ENCODE assay signal across 8 cellular contexts in genomic region chr7:50661345-50662058, GRCh38.
DNase-seq lines count a peak whose midpoint lies in the region; ATAC-seq and TF ChIP-seq lines count a peak whose summit lies in the region.

No MANE protein-coding gene starts in this region.

- peak overlapping the region; percentile 71 for H3K27ac ChIP-seq in MM.1S (ENCODE audit: low read length)
- no peak overlapping the region for H3K27ac ChIP-seq in osteoblast (ENCODE audit: low read depth, low read length)

- H3K9me3 ChIP-seq in MM.1S (replicated peaks; ENCODE audit: insufficient read depth, low read length) (no peaks in the 10 kb centered on the region), osteoblast (ENCODE audit: low read depth, low read length) (no peaks in the 10 kb centered on the region)

- H3K36me3 ChIP-seq in MM.1S (replicated peaks; ENCODE audit: insufficient read depth, low read length) (no peaks in the 10 kb centered on the region), H7 (replicated peaks; ENCODE audit: control insufficient read depth, insufficient read depth, low read length) (peaks cover 1% of the 10 kb centered on the region), osteoblast (ENCODE audit: insufficient read depth, low read length) (peaks cover 10% of the 10 kb centered on the region)

- H3F3A ChIP-seq in MM.1S (ENCODE audit: insufficient read depth, low read length) = peaks cover 37% of the 10 kb centered on the region

- no peak overlapping the region for H3K4me3 Mint-ChIP-seq in type B pancreatic cell

- H4K20me1 ChIP-seq in MM.1S (ENCODE audit: insufficient read depth, low read length) (no peaks in the 10 kb centered on the region), osteoblast (ENCODE audit: insufficient read depth, low read length) (peaks cover 56% of the 10 kb centered on the region)

- H3K36me3 Mint-ChIP-seq in type B pancreatic cell = no peaks in the 10 kb centered on the region

- TF ChIP-seq CTCF in MM.1S (IDR thresholded peaks at IDR 0.05; ENCODE audit: low read length) (no peak), osteoblast (IDR thresholded peaks at IDR 0.05; ENCODE audit: extremely low read depth, low read depth, low read length) (no peak), type B pancreatic cell (conservative IDR thresholded peaks at IDR 0.05) (no peak)

- H3K4me1 Mint-ChIP-seq in type B pancreatic cell (ENCODE audit: unreplicated experiment) = peaks cover 4% of the 10 kb centered on the region

- H3K4me3 ChIP-seq in MM.1S (ENCODE audit: low read length) (peak overlapping the region; percentile 17; the same call in 1 of the 2 replicates), H7 (ENCODE audit: insufficient read depth, low read depth, low read length) (no peak overlapping the region), osteoblast (ENCODE audit: insufficient read depth, low read length) (no peak overlapping the region)

- no peaks in the 10 kb centered on the region for H3K9me2 ChIP-seq in MM.1S (replicated peaks; ENCODE audit: insufficient read depth, low read length)

- H2AFZ ChIP-seq in MM.1S (ENCODE audit: low read length) (peak overlapping the region; percentile 58), osteoblast (ENCODE audit: low read length) (no peak overlapping the region)

- H3K27me3 ChIP-seq in MM.1S (replicated peaks; ENCODE audit: insufficient read depth, low read length) (no peaks in the 10 kb centered on the region), H7 (ENCODE audit: control insufficient read depth, insufficient read depth, low read length) (no peaks in the 10 kb centered on the region), osteoblast (ENCODE audit: insufficient read depth, low read length) (no peaks in the 10 kb centered on the region)

- H3K9ac ChIP-seq in MM.1S (ENCODE audit: low read length) = peak overlapping the region; percentile 12; the same call in 1 of the 2 replicates

- no peak overlapping the region for H3K27ac Mint-ChIP-seq in type B pancreatic cell

- H3K4me1 ChIP-seq in MM.1S (ENCODE audit: low read length) (peaks cover 74% of the 10 kb centered on the region), osteoblast (ENCODE audit: insufficient read depth, low read length) (peaks cover 35% of the 10 kb centered on the region)

- H3K4me2 ChIP-seq in MM.1S (ENCODE audit: low read depth, low read length) (peak overlapping the region; percentile 65; the same call in 1 of the 2 replicates), osteoblast (ENCODE audit: insufficient read depth, low read length) (no peak overlapping the region)

- DNase-seq in MM.1S (peak; percentile 83), myocyte (ENCODE audit: low read depth) (peak; percentile 86), H7 (no peak), osteoblast (ENCODE audit: insufficient read length, low spot score, missing footprints) (no peak), HPDE6-E6E7 (ENCODE audit: extremely low spot score) (no peak), type B pancreatic cell (ENCODE audit: extremely low spot score, unreplicated experiment) (no peak)

- H3K79me2 ChIP-seq in MM.1S (ENCODE audit: low read length) (no peaks in the 10 kb centered on the region), osteoblast (ENCODE audit: insufficient read depth, low read length) (peaks cover 22% of the 10 kb centered on the region)

- H3K27me3 Mint-ChIP-seq in type B pancreatic cell = no peaks in the 10 kb centered on the region

- H3K9me3 Mint-ChIP-seq in type B pancreatic cell = no peaks in the 10 kb centered on the region

- ATAC-seq in GM18867 (IDR thresholded peaks at IDR 0.05; ENCODE audit: unreplicated experiment) = peak; percentile 55
- peak; percentile 58 for ATAC-seq in GM21825 (IDR thresholded peaks at IDR 0.05; ENCODE audit: unreplicated experiment)

Comparison
In these comparisons a context has a peak if more than half of its experiments do, and no peak if none do; other contexts are left out.
1. DNase-seq: peak in MM.1S (single experiment) and myocyte (single experiment); none in H7 (single experiment), osteoblast (single experiment), HPDE6-E6E7 (single experiment) and type B pancreatic cell (single experiment).